17 cellular contexts compared by ENCODE assay signal in genomic region chr17:4590042-4590441, GRCh38. TPM values are rescaled to one million over a fixed set of nuclear protein-coding genes. Genes with fewer than 3 reads are reported as not detected.
DNase-seq lines count a peak whose midpoint lies in the region; TF ChIP-seq lines count a peak whose summit lies in the region.
"Not testable (repeated sequence)": the region's sequence is repeated elsewhere in the genome, so short reads cannot be mapped to it uniquely, and the experiment has no call there.
"Had no signal": no experiment of that assay in that cellular context is flagged by ENCODE, and none has a peak within 500 bp of the region (broad histone marks: within the 10 kb centered on the region; RNA-seq: fewer than 3 reads in every experiment).

No MANE protein-coding gene starts in this region.

- peak overlapping the region; percentile 67 for H3K27ac Mint-ChIP-seq in Caco-2 (ENCODE audit: unreplicated experiment)
- peak overlapping the region in 2 of 3 experiments; percentile 25 to 70 for H3K27ac Mint-ChIP-seq in nephron

- not testable (repeated sequence) for TF ChIP-seq CTCF in Caco-2 (IDR thresholded peaks at IDR 0.05; ENCODE audit: insufficient read depth in 1 of 2, low read depth in 1 of 2, low read length in 1 of 2, severe bottlenecking in 1 of 2, unreplicated experiment in 1 of 2); cardiac muscle cell (IDR thresholded peaks at IDR 0.05; ENCODE audit: low read depth, low read length); nephron (IDR thresholded peaks at IDR 0.05; ENCODE audit: unreplicated experiment in 3 of 3)

- H3K36me3 ChIP-seq in Caco-2 (ENCODE audit: control insufficient read depth, insufficient read depth, low read length); cardiac muscle cell; skeletal muscle tissue (ENCODE audit: control insufficient read depth in 3 of 3, insufficient read depth in 3 of 3, low read length in 3 of 3): not testable (repeated sequence)
- peaks cover 21 to 28% of the 10 kb centered on the region in 2 experiments for H3K36me3 ChIP-seq in trophoblast cell (ENCODE audit: control insufficient read depth in 1 of 2, insufficient read depth in 2 of 2, low read length in 2 of 2)

- H3K27ac ChIP-seq in cardiac muscle cell (peak overlapping the region; percentile 18), skeletal muscle tissue (ENCODE audit: low read depth, low read length) (peak overlapping the region; percentile 70)
- H3K27ac ChIP-seq in trophoblast cell (ENCODE audit: low read depth, low read length) = not testable (repeated sequence)

- H3K4me2 ChIP-seq in trophoblast cell (ENCODE audit: low read length) = not testable (repeated sequence)

- H3K36me3 Mint-ChIP-seq in Caco-2 (ENCODE audit: insufficient read depth, unreplicated experiment) (peaks cover 23% of the 10 kb centered on the region), nephron (ENCODE audit: low read depth) (peaks cover 12% of the 10 kb centered on the region)

- intact Hi-C loops in Caco-2 (cut with micrococcal nuclease; ENCODE audit: unreplicated experiment) = not testable (repeated sequence)

- H2BK5ac ChIP-seq in trophoblast cell (ENCODE audit: low read depth, low read length, poor library complexity) = not testable (repeated sequence)

- not testable (repeated sequence) for H3K4me3 ChIP-seq in Caco-2 (ENCODE audit: low read depth, low read length); cardiac muscle cell; trophoblast cell (ENCODE audit: low read depth, low read length)
- H3K4me3 ChIP-seq in skeletal muscle tissue (ENCODE audit: low read length in 3 of 3) = peak overlapping the region in 1 of 3 donors; percentile 43

- H3K23ac ChIP-seq in trophoblast cell (ENCODE audit: low read length) = not testable (repeated sequence)

- not testable (repeated sequence) for DNase-seq in Caco-2, trophoblast cell
- DNase-seq in dermis blood vessel endothelial cell (peak; percentile 29), cardiac muscle cell (ENCODE audit: low read depth in 1 of 2, low spot score in 1 of 2) (peak in 1 of 2 donors; percentile 39)

- not testable (repeated sequence) for H3K9me3 Mint-ChIP-seq in Caco-2 (ENCODE audit: unreplicated experiment); nephron

- POLR2A ChIA-PET in Caco-2 (lab: Charles Lee) = not testable (repeated sequence)

- not testable (repeated sequence) for H4K91ac ChIP-seq in trophoblast cell (ENCODE audit: low read depth, low read length)

- H2AFZ ChIP-seq in trophoblast cell (ENCODE audit: insufficient read depth, low read length, poor library complexity) = not testable (repeated sequence)

- H4K8ac ChIP-seq in trophoblast cell (ENCODE audit: low read depth, low read length) = not testable (repeated sequence)

- not testable (repeated sequence) for H4K12ac ChIP-seq in trophoblast cell (ENCODE audit: low read depth, low read length)

- H2BK120ac ChIP-seq in trophoblast cell (ENCODE audit: insufficient read depth, low read length, poor library complexity) = not testable (repeated sequence)

- H2AK5ac ChIP-seq in trophoblast cell (ENCODE audit: low read length) = not testable (repeated sequence)

- CTCF ChIA-PET in Caco-2 (lab: Charles Lee) = not testable (repeated sequence)

- H3K9me3 ChIP-seq in Caco-2; cardiac muscle cell (ENCODE audit: low read depth); trophoblast cell (ENCODE audit: insufficient read depth, low read depth, low read length); skeletal muscle tissue (ENCODE audit: control insufficient read depth in 3 of 3, low read length in 3 of 3): not testable (repeated sequence)

- peaks cover 20% of the 10 kb centered on the region for H3K4me1 Mint-ChIP-seq in Caco-2 (ENCODE audit: low read depth, unreplicated experiment)
- H3K4me1 Mint-ChIP-seq in nephron = peaks cover 54% of the 10 kb centered on the region

- not testable (repeated sequence) for H3K27me3 ChIP-seq in Caco-2 (replicated peaks; ENCODE audit: control insufficient read depth, insufficient read depth, low read length); cardiac muscle cell; trophoblast cell (ENCODE audit: insufficient read depth, low read length); skeletal muscle tissue (ENCODE audit: control insufficient read depth in 3 of 3, insufficient read depth in 3 of 3, low read length in 3 of 3)

- H3K14ac ChIP-seq in trophoblast cell (ENCODE audit: low read length) = not testable (repeated sequence)

- H2BK12ac ChIP-seq in trophoblast cell (ENCODE audit: low read length) = not testable (repeated sequence)

- not testable (repeated sequence) for BruUV-seq in Caco-2 (replicated peaks; lab: Mats Ljungman, UMichigan)

- H3K4me1 ChIP-seq in Caco-2 (peaks cover 22% of the 10 kb centered on the region; the same call in 1 of the 2 replicates), cardiac muscle cell (ENCODE audit: low read depth) (peaks cover 58% of the 10 kb centered on the region), trophoblast cell (ENCODE audit: control insufficient read depth in 1 of 2, insufficient read depth in 2 of 2, low read length in 2 of 2) (peaks cover 58 to 71% of the 10 kb centered on the region in 2 experiments), skeletal muscle tissue (ENCODE audit: control insufficient read depth in 3 of 3, insufficient read depth in 3 of 3, low read length in 3 of 3) (peaks cover 67 to 90% (median 86%) of the 10 kb centered on the region in 3 donors)

- peak overlapping the region; percentile 29 for H3K4ac ChIP-seq in trophoblast cell (ENCODE audit: low read depth, low read length)

- not testable (repeated sequence) for H3K4me3 Mint-ChIP-seq in Caco-2 (ENCODE audit: unreplicated experiment)
- peak overlapping the region in 2 of 3 experiments; percentile 6 to 58 for H3K4me3 Mint-ChIP-seq in nephron

- H3K27me3 Mint-ChIP-seq in Caco-2 (ENCODE audit: insufficient read depth, unreplicated experiment) = not testable (repeated sequence)
- peaks cover 17% of the 10 kb centered on the region for H3K27me3 Mint-ChIP-seq in nephron (ENCODE audit: low read depth)

- peaks cover 43% of the 10 kb centered on the region for H3K79me1 ChIP-seq in trophoblast cell (ENCODE audit: low read length)

- H3K9ac ChIP-seq in trophoblast cell (ENCODE audit: low read length) = not testable (repeated sequence)
- H3K9ac ChIP-seq in skeletal muscle tissue (ENCODE audit: low read depth in 1 of 3, low read length in 3 of 3) = peak overlapping the region in 1 of 3 donors; percentile 66

- peaks cover 53% of the 10 kb centered on the region for H3K79me2 ChIP-seq in trophoblast cell (ENCODE audit: control insufficient read depth, insufficient read depth, low read length, poor library complexity)

- not testable (repeated sequence) for H3K18ac ChIP-seq in trophoblast cell (ENCODE audit: low read length)

- WGBS in trophoblast cell (ENCODE audit: extremely low coverage, insufficient coverage, insufficient read length) = no CpG with 5 or more reads among the region's 11 CpGs

RNA-seq across cellular contexts. Expression of gene SMTNL2, which starts 5.7 kb away (rescaled TPM):
- total RNA-seq in Caco-2 (2022) (38.8 and 39.3 TPM in 2 replicates), dermis blood vessel endothelial cell (under 0.01 TPM in 1 of 2 replicates, not detected in the other), cardiac muscle cell (176 and 184 TPM in 2 replicates), skeletal muscle tissue (74.1 TPM)
- 269 TPM in 2 replicates for polyA plus RNA-seq in cardiac muscle cell
- polyA plus RNA-seq in trophoblast cell (2013) = 71.8 and 77.6 TPM in 2 replicates
- total RNA-seq: A673; Calu3; CD4-positive, alpha-beta T cell; CD8-positive, alpha-beta memory T cell; Daoy; G401 had no signal
- polyA plus RNA-seq: BJ; CD8-positive, alpha-beta memory T cell had no signal

RNA-seq across cellular contexts. Expression of gene GGT6, which starts 29.7 kb away (rescaled TPM):
- total RNA-seq in Caco-2 (2022) = not detected in 2 replicates
- not detected in 2 replicates for total RNA-seq in dermis blood vessel endothelial cell
- total RNA-seq in cardiac muscle cell = not detected in 2 replicates
- polyA plus RNA-seq in cardiac muscle cell = not detected in 2 replicates
- polyA plus RNA-seq in trophoblast cell (2013) = not detected in 2 replicates
- total RNA-seq in skeletal muscle tissue = not detected
- total RNA-seq: A172; A673; CD4-positive, alpha-beta T cell; CD8-positive, alpha-beta memory T cell; Daoy; G401; H4 had no signal
- polyA plus RNA-seq: BJ; CD14-positive monocyte; CD8-positive, alpha-beta memory T cell; GM23338 had no signal

RNA-seq across cellular contexts. Expression of gene MYBBP1A, which starts 34.9 kb away (rescaled TPM):
- total RNA-seq in Caco-2 (2022) (44.5 and 47.4 TPM in 2 replicates), dermis blood vessel endothelial cell (32.2 and 52.0 TPM in 2 replicates), cardiac muscle cell (47.4 and 57.1 TPM in 2 replicates), skeletal muscle tissue (30.3 TPM)
- polyA plus RNA-seq in cardiac muscle cell = 51.5 and 69.3 TPM in 2 replicates
- polyA plus RNA-seq in trophoblast cell (2013) = 12.1 and 12.4 TPM in 2 replicates

RNA-seq across cellular contexts. Expression of gene ALOX15, which starts 51.4 kb away (rescaled TPM):
- total RNA-seq in Caco-2 (2022) = 0.21 and 0.50 TPM in 2 replicates
- not detected in 2 replicates for total RNA-seq in dermis blood vessel endothelial cell
- 0.71 and 1.1 TPM in 2 replicates for total RNA-seq in cardiac muscle cell
- 1.5 TPM in 1 of 2 replicates, not detected in the other for polyA plus RNA-seq in cardiac muscle cell
- polyA plus RNA-seq in trophoblast cell (2013) = 1.6 and 1.9 TPM in 2 replicates
- total RNA-seq in skeletal muscle tissue = 0.52 TPM
- total RNA-seq: A172; A673; CD8-positive, alpha-beta memory T cell; Daoy; H4 had no signal
- polyA plus RNA-seq: BJ; CD8-positive, alpha-beta memory T cell had no signal

Comparison
In these comparisons a context has a peak if more than half of its experiments do, and no peak if none do; other contexts are left out.
1. RNA of gene SMTNL2, which starts 5.7 kb away (total RNA-seq): 176 to 184 TPM in cardiac muscle cell, 74.1 TPM in skeletal muscle tissue (single experiment) and 38.8 to 39.3 TPM in Caco-2; under 0.01 TPM in dermis blood vessel endothelial cell; every median in the first group is over 10 times any median in the second.